27 cellular contexts compared by ENCODE assay signal in the genomic region with DNA sequence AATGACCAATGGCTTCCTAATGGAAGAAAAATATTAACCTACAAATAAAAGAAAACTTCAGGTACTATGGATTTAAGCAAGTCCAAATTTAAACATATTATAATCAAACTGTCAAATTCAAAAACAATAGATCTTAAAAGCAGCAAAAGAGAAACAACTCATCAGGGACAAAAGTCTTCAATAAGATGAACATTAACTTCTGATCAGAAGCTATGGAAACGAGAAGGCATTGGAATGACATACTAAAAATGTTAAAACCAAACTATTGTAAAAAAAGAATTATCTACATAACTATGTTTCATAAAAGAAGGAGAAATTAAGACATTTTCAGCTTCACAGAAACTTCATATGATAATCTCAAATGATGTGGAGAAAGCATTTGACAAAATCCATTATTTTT.
"Had no signal": no experiment of that assay in that cellular context is flagged by ENCODE, and none has a peak within 500 bp of the region (broad histone marks: within the 10 kb centered on the region; RNA-seq: fewer than 3 reads in every experiment).

No MANE protein-coding gene starts in this region.

- H3K36me3 ChIP-seq: MG63 had no signal

- H3K27me3 ChIP-seq: MG63 had no signal

- FAIRE-seq: HTR-8/SVneo had no signal

- DNase-seq: Karpas-422, KG1, MG63, MV-4-11, NCI-H1048, NCI-H1105, NCI-H1417 treated with DMSO at 0.1 percent for 48 hours, NCI-H146, NCI-H1694 treated with DMSO at 0.1 percent for 48 hours, NCI-H1930, NCI-H2081, NCI-H2107, NCI-H2171 treated with DMSO at 0.1 percent for 48 hours, NCI-H345, NCI-H446 treated with DMSO at 0.1 percent for 48 hours, NCI-H510A treated with DMSO at 0.1 percent for 48 hours, NCI-H526, NCI-H82, PC-3, SHP77, SK-N-SH, SW 1271, T-cell had no signal

- ATAC-seq: Panc1, PC-3, T-cell had no signal

- H3K4me2 ChIP-seq: SK-N-SH had no signal

- H3K9me2 ChIP-seq: SK-N-SH had no signal

- H3K27ac ChIP-seq: HL-60, RWPE1 had no signal

- H3K9ac ChIP-seq: SK-N-SH had no signal

- H3K4me3 ChIP-seq: MG63 had no signal
